In the genomic region with DNA sequence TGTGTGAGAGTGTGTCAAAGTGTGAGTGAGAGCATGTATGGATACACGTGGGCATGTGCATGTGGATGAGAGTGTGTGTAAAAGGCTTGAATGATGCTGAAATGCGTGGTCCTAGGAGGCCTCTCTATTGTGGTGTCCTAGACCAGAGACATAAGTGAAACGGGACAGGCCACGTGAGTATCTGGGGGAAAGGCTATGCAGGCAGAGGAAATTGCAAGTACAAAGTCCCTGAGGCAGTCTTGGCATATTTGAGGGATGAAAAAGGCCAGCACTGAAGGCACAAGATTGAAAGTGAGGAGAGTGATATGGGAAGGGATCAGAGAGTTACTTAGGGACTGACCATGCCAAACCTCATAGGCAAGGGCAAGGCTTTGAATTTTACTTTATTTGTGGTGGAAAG, we compare ENCODE assay signal across 24 cellular contexts.
"Had no signal": no experiment of that assay in that cellular context is flagged by ENCODE, and none has a peak within 500 bp of the region (broad histone marks: within the 10 kb centered on the region; RNA-seq: fewer than 3 reads in every experiment).

No MANE protein-coding gene starts in this region.

- ATAC-seq: activated CD8-positive, alpha-beta T cell treated with anti-CD3 and anti-CD28 coated beads, Interleukin-2, amount 10 ng/mL, durations not matched to agents 7 days and 5 days; gastrocnemius medialis; left colon; lower lobe of right lung; naive thymus-derived CD4-positive, alpha-beta T cell; stimulated activated naive B cell treated with anti-CD40 and anti-IgM and Interleukin-4, amounts not matched to agents 10 μg/mL and 1 μg/mL and 100 μg/mL, for 72 hours had no signal

- H3K4me1 ChIP-seq: lower lobe of right lung, upper lobe of left lung had no signal

- H3K27me3 ChIP-seq: brain microvascular endothelial cell, gastrocnemius medialis, sigmoid colon, upper lobe of left lung had no signal

- H3K4me3 ChIP-seq: gastrocnemius medialis, lower lobe of right lung, sigmoid colon, smooth muscle cell, thoracic aorta, upper lobe of left lung had no signal

- H3K36me3 ChIP-seq: brain microvascular endothelial cell, gastrocnemius medialis, lower lobe of right lung, sigmoid colon, upper lobe of left lung had no signal

- H3K9me3 ChIP-seq: gastrocnemius medialis, thoracic aorta had no signal

- H3K27ac ChIP-seq: brain microvascular endothelial cell, lower lobe of right lung, sigmoid colon, thoracic aorta, upper lobe of left lung had no signal

- DNase-seq: activated CD4-positive, alpha-beta T cell treated with anti-CD3 and anti-CD28 coated beads for 1 hour; activated CD4-positive, alpha-beta T cell treated with anti-CD3 and anti-CD28 coated beads, Interleukin-2, amount 50 U/mL, for 1 hour; activated CD8-positive, alpha-beta T cell treated with anti-CD3 and anti-CD28 coated beads, Interleukin-2, amount 10 ng/mL, durations not matched to agents 7 days and 5 days; activated gamma-delta T cell; aorta; brain microvascular endothelial cell; central memory CD4-positive, alpha-beta T cell; dermis blood vessel endothelial cell; effector CD8-positive, alpha-beta T cell; gastrocnemius medialis; hypothalamus; left colon; lower lobe of right lung; naive thymus-derived CD4-positive, alpha-beta T cell; occipital lobe; sigmoid colon; stimulated activated CD4-positive, alpha-beta T cell treated with anti-CD3 and anti-CD28 coated beads, Interleukin-15, amount 100 ng/mL, for 24 hours; stimulated activated naive B cell treated with anti-CD40 and anti-IgM and Interleukin-4, amounts not matched to agents 10 μg/mL and 1 μg/mL and 100 μg/mL, for 72 hours; T-helper 1 cell; upper lobe of left lung had no signal

- FAIRE-seq: keratinocyte, TTC549 had no signal

- H3K4me2 ChIP-seq: smooth muscle cell had no signal
